10 cellular contexts compared by ENCODE assay signal in genomic region chr2:119487434-119488244, GRCh38. TPM values are rescaled to one million over a fixed set of nuclear protein-coding genes. Genes with fewer than 3 reads are reported as not detected.
DNase-seq lines count a peak whose midpoint lies in the region; ATAC-seq and TF ChIP-seq lines count a peak whose summit lies in the region.
"Had no signal": no experiment of that assay in that cellular context is flagged by ENCODE, and none has a peak within 500 bp of the region (broad histone marks: within the 10 kb centered on the region; RNA-seq: fewer than 3 reads in every experiment).

No MANE protein-coding gene starts in this region.

- H3K27me3 Mint-ChIP-seq in osteocyte (ENCODE audit: unreplicated experiment), result peaks cover 24% of the 10 kb centered on the region

- ATAC-seq in GM18870 (IDR thresholded peaks at IDR 0.05; ENCODE audit: unreplicated experiment), result peak; percentile 82
- ATAC-seq in HG02642 (IDR thresholded peaks at IDR 0.05; ENCODE audit: poor library complexity, unreplicated experiment), result peak; percentile 87
- no peak for ATAC-seq in omental fat pad (ENCODE audit: low FRiP score)

- DNase-seq in SW480 (ENCODE audit: low spot score) (peak; percentile 46), osteocyte (ENCODE audit: extremely low spot score, unreplicated experiment) (peak; percentile 54), omental fat pad (ENCODE audit: low spot score) (no peak), NCI-H1436 (lab: John Stamatoyannopoulos, UW) (no peak), HUDEP-2 (lab: John Stamatoyannopoulos, UW; ENCODE audit: unreplicated experiment in 76 of 76) (no peak)
- no peak for DNase-seq in stimulated activated CD4-positive, alpha-beta T cell treated with anti-CD3 and anti-CD28 coated beads, Interleukin-4, amount 100 ng/mL, for 1 hour
- DNase-seq: DMS153 had no signal

- H3K27ac Mint-ChIP-seq in osteocyte (ENCODE audit: unreplicated experiment), result no peak overlapping the region

- TF ChIP-seq CTCF in osteocyte (IDR thresholded peaks at IDR 0.05) (no peak), omental fat pad (IDR thresholded peaks at IDR 0.05) (no peak)

- peaks cover 15% of the 10 kb centered on the region for H3K4me1 Mint-ChIP-seq in osteocyte (ENCODE audit: unreplicated experiment)

- no peaks in the 10 kb centered on the region for H3K9me3 Mint-ChIP-seq in osteocyte (ENCODE audit: unreplicated experiment)

- no peak overlapping the region for H3K4me3 Mint-ChIP-seq in osteocyte (ENCODE audit: unreplicated experiment)

- no peaks in the 10 kb centered on the region for H3K36me3 Mint-ChIP-seq in osteocyte (ENCODE audit: unreplicated experiment)

RNA-seq across cellular contexts. Expression of gene SCTR, which starts 36.6 kb away (rescaled TPM):
- total RNA-seq in osteocyte (not detected in 2 replicates), omental fat pad (not detected)
- total RNA-seq: bronchial epithelial cell had no signal

RNA-seq across cellular contexts. Expression of gene TMEM37, which starts 56.0 kb away (rescaled TPM):
- total RNA-seq in osteocyte, result 0.21 and 0.40 TPM in 2 replicates
- total RNA-seq in omental fat pad, result 10 to 100 TPM; 11.3 to 27.8 (median 25.9) TPM
- total RNA-seq: bronchial epithelial cell had no signal

RNA-seq across cellular contexts. Expression of gene CFAP221, which starts 56.6 kb away (rescaled TPM):
- total RNA-seq in osteocyte (not detected in 2 replicates), omental fat pad (1 to 10 TPM in 3 of 4 donors, not detected in 1; 1.2 to 1.7 (median 1.3) TPM)

Comparison
In these comparisons a context has a peak if more than half of its experiments do, and no peak if none do; other contexts are left out.
1. DNase-seq: peak in SW480 (single experiment) and osteocyte (single experiment); none in omental fat pad (single experiment), NCI-H1436 (single experiment), HUDEP-2 (0 of 76) and stimulated activated CD4-positive, alpha-beta T cell treated with anti-CD3 and anti-CD28 coated beads, Interleukin-4, amount 100 ng/mL, for 1 hour (single experiment).